9 cellular contexts compared by ENCODE assay signal in the genomic region with DNA sequence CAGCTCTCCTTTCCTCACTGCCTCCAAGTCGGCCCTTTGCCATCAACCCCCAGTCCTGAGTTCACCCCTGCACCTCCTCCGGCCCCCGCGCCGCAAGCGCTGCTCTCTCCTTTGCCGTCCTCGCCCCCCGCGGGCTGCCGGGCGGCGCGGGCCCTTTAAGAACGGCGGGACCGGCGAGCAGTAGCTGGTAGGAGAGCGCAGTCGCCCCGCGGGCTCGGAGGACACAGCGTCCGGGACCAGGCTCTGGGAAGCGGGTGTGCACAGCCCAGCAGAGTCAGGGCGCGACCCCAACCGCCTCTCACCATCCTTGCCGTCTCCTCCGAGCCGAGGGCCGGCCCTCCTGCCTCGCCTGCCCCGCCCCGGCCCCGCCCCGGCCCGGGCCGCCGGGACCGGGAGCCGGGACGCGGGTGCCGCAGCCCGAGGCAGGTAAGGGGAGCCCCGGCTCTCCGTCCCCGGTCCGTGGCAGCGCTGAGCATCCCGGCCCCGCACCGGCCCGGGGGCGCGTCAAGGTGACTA. TPM values are rescaled to one million over a fixed set of nuclear protein-coding genes. Genes with fewer than 3 reads are reported as not detected.
DNase-seq lines count a peak whose midpoint lies in the region; ATAC-seq, FAIRE-seq and TF ChIP-seq lines count a peak whose summit lies in the region.
"Had no signal": no experiment of that assay in that cellular context is flagged by ENCODE, and none has a peak within 500 bp of the region (broad histone marks: within the 10 kb centered on the region; RNA-seq: fewer than 3 reads in every experiment).

A gene (plus strand): TSS at position 198 of the 516 bp plus-strand sequence. CDS start 914 bp downstream, outside the sequence.

- peaks cover 70% of the 10 kb centered on the region for H3K27me3 Mint-ChIP-seq in T-helper 2 cell treated with Interferon-gamma antibody and Interleukin-4, amounts not matched to agents 5 μg/mL and 100 μg/mL, for 36 hours (ENCODE audit: low read depth)

- peaks cover 5% of the 10 kb centered on the region for H3K4me1 Mint-ChIP-seq in T-helper 2 cell treated with Interferon-gamma antibody and Interleukin-4, amounts not matched to agents 5 μg/mL and 100 μg/mL, for 36 hours (ENCODE audit: low read depth)

- peak within 1 kb of the TSS; percentile 52 for H3K4me3 ChIP-seq in ectodermal cell (ENCODE audit: insufficient read depth, low read depth, low read length)
- H3K4me3 ChIP-seq in mucosa of stomach (ENCODE audit: low read length), result no peak within 1 kb of the TSS

- H3K27me3 ChIP-seq in ectodermal cell (ENCODE audit: control insufficient read depth, insufficient read depth, low read length, poor library complexity, severe bottlenecking), result peaks cover 68% of the 10 kb centered on the region
- H3K27me3 ChIP-seq in mucosa of stomach (ENCODE audit: control insufficient read depth, insufficient read depth, low read length), result peaks cover 49% of the 10 kb centered on the region

- H3K9ac ChIP-seq in mucosa of stomach (ENCODE audit: low read length), result peak within 1 kb of the TSS; percentile 15

- H3K4me1 ChIP-seq in ectodermal cell (ENCODE audit: control insufficient read depth, insufficient read depth, low read length) (peaks cover 13% of the 10 kb centered on the region), mucosa of stomach (ENCODE audit: control insufficient read depth, insufficient read depth, low read length) (peaks cover 12% of the 10 kb centered on the region)

- H3K36me3 Mint-ChIP-seq in T-helper 2 cell treated with Interferon-gamma antibody and Interleukin-4, amounts not matched to agents 5 μg/mL and 100 μg/mL, for 36 hours (ENCODE audit: low read depth), result no peaks in the 10 kb centered on the region

- FAIRE-seq in urothelium cell line (lab: Jason Lieb, UNC) (no peak), GM12891 (lab: Jason Lieb, UNC) (no peak)
- FAIRE-seq: G401.6 had no signal

- H3K36me3 ChIP-seq in ectodermal cell (ENCODE audit: control insufficient read depth, insufficient read depth, low read length), result no peaks in the 10 kb centered on the region
- no peaks in the 10 kb centered on the region for H3K36me3 ChIP-seq in mucosa of stomach (ENCODE audit: control insufficient read depth, insufficient read depth, low read length)

- H3K9me3 ChIP-seq in ectodermal cell (ENCODE audit: control insufficient read depth, low read length), result no peaks in the 10 kb centered on the region
- H3K9me3 ChIP-seq in mucosa of stomach (ENCODE audit: control insufficient read depth, low read length), result no peaks in the 10 kb centered on the region

- 0 to 1% methylated on average over 58 of the region's 58 CpGs for WGBS in ectodermal cell, 2 experiments

- ATAC-seq in HG03342 (IDR thresholded peaks at IDR 0.05; ENCODE audit: unreplicated experiment), result no peak

- no peaks in the 10 kb centered on the region for H3K9me3 Mint-ChIP-seq in T-helper 2 cell treated with Interferon-gamma antibody and Interleukin-4, amounts not matched to agents 5 μg/mL and 100 μg/mL, for 36 hours

- peak; percentile 22 for DNase-seq in NCI-H2196 (lab: John Stamatoyannopoulos, UW; ENCODE audit: unreplicated experiment)
- no peak for DNase-seq in NCI-H2196 treated with DMSO at 0.1 percent for 48 hours (lab: John Stamatoyannopoulos, UW; ENCODE audit: unreplicated experiment)
- DNase-seq in T-helper 2 cell treated with Interferon-gamma antibody and Interleukin-4, amounts not matched to agents 5 μg/mL and 100 μg/mL, for 36 hours (ENCODE audit: low spot score), result no peak
- peak; percentile 34 for DNase-seq in urothelium cell line (ENCODE audit: low spot score)
- no peak for DNase-seq in GM12891 (ENCODE audit: insufficient read length, low spot score)

- H3K27ac Mint-ChIP-seq in T-helper 2 cell treated with Interferon-gamma antibody and Interleukin-4, amounts not matched to agents 5 μg/mL and 100 μg/mL, for 36 hours, result no peak within 1 kb of the TSS

- H3K4me3 Mint-ChIP-seq in T-helper 2 cell treated with Interferon-gamma antibody and Interleukin-4, amounts not matched to agents 5 μg/mL and 100 μg/mL, for 36 hours, result peak within 1 kb of the TSS; percentile 67

- no peak within 1 kb of the TSS for H3K27ac ChIP-seq in ectodermal cell (ENCODE audit: insufficient read depth, low read depth, low read length, poor library complexity, severe bottlenecking)

- TF ChIP-seq POLR2A in GM12891 (IDR thresholded peaks at IDR 0.05; ENCODE audit: low read depth, low read length), result no peak

TF ChIP-seq in GM12891, 5 proteins besides CTCF, POLR2A, EP300 and RAD21:
- TF ChIP-seq TAF1 (IDR thresholded peaks at IDR 0.05; ENCODE audit: low read depth, low read length) (no peak), SPI1 (IDR thresholded peaks at IDR 0.05; ENCODE audit: low read depth, low read length) (no peak), POLR2AphosphoS5 (IDR thresholded peaks at IDR 0.05; ENCODE audit: low read depth, low read length) (no peak), POU2F2 (IDR thresholded peaks at IDR 0.05; ENCODE audit: low read depth, low read length) (no peak), PAX5 (IDR thresholded peaks at IDR 0.05; ENCODE audit: insufficient read depth, low read length, severe bottlenecking) (no peak)

RNA-seq across cellular contexts. Expression of the gene that starts here (rescaled TPM):
- polyA plus RNA-seq in ectodermal cell (2013, experiment 1 of 4), result 0.78 TPM
- 1.3 TPM for polyA plus RNA-seq in ectodermal cell (2013, experiment 2 of 4)
- 1.1 TPM for polyA plus RNA-seq in ectodermal cell (2013, experiment 3 of 4)
- 1.5 TPM for polyA plus RNA-seq in ectodermal cell (2013, experiment 4 of 4)
- polyA plus RNA-seq in GM12891 (2012; ENCODE audit: low read depth, missing spikeins), result not detected

Comparison
In these comparisons a context has a peak if more than half of its experiments do, and no peak if none do; other contexts are left out.
1. DNase-seq: peak in NCI-H2196 (single experiment) and urothelium cell line (single experiment); none in NCI-H2196 treated with DMSO at 0.1 percent for 48 hours (single experiment), T-helper 2 cell treated with Interferon-gamma antibody and Interleukin-4, amounts not matched to agents 5 μg/mL and 100 μg/mL, for 36 hours (single experiment) and GM12891 (single experiment).